In the genomic region with DNA sequence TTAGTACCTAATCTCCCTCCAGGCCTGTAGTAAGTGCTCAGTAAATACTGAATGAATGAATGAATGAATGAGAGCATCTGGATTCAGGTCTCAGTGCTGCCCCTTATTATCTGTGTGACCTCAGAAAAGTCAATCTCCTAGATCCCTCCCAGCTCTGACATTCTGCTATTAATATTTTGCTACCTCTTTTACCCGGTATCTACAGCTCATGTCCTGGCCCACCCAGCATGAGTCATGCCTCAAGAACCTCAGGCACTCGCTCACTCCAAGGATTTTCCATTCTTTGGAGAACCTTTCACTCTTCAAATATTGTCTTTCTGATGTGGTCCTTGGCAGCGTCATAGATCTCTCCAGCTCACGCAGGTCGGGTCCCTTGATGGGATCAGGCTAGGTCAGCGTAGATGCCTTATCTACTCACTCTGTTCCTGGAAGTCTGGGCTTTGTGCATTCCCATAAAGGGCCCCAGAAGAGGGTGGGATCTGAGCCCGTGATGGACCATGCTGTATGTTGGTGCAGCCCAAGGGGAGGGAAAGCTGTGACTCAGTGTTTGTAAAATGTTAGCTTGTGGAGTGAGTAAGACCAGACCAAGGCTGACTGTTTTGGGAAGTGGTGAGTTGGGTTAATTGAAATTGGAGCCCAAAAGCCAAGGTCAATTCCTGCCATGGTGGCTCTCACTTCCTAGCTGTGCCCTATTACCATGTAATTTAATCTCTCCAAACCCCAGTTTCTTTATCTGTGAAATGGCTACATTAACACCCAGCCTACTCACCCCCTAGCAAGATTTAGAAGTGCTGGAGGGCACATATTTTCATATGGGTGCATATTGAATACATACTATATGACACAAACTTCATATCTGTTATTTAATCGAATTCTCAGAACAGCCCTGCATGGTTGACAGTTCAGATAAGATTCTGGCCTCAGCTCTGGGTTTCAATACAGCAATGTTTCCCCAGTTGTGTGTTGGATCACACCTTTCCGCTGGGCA, we compare ENCODE assay signal across 10 cellular contexts.
DNase-seq lines count a peak whose midpoint lies in the region; ATAC-seq and TF ChIP-seq lines count a peak whose summit lies in the region.
"Had no signal": no experiment of that assay in that cellular context is flagged by ENCODE, and none has a peak within 500 bp of the region (broad histone marks: within the 10 kb centered on the region; RNA-seq: fewer than 3 reads in every experiment).

No MANE protein-coding gene starts in this region.

- peak overlapping the region; percentile 2 for H3K27ac ChIP-seq in colonic mucosa
- H3K27ac ChIP-seq in lung (ENCODE audit: low read depth in 1 of 2, low read length in 1 of 2), result peak overlapping the region in 1 of 2 donors; percentile 34
- H3K27ac ChIP-seq: ovary had no signal

- H3K27me3 ChIP-seq in colonic mucosa (no peaks in the 10 kb centered on the region), lung (ENCODE audit: control insufficient read depth, insufficient read depth) (no peaks in the 10 kb centered on the region)
- H3K27me3 ChIP-seq: ovary had no signal

- H3K9me3 ChIP-seq in colonic mucosa (no peaks in the 10 kb centered on the region), lung (ENCODE audit: control insufficient read depth in 2 of 2, insufficient read depth in 1 of 2, low read length in 1 of 2) (no peaks in the 10 kb centered on the region)
- H3K9me3 ChIP-seq: ovary had no signal

- H3K4me3 Mint-ChIP-seq in activated naive CD8-positive, alpha-beta T cell treated with anti-CD3 and anti-CD28 coated beads, Interleukin-2, amount 50 U/mL, for 24 hours, result no peak overlapping the region
- H3K4me3 Mint-ChIP-seq: activated naive CD4-positive, alpha-beta T cell treated with anti-CD3 and anti-CD28 coated beads for 36 hours had no signal

- H3K9me3 Mint-ChIP-seq in activated naive CD8-positive, alpha-beta T cell treated with anti-CD3 and anti-CD28 coated beads, Interleukin-2, amount 50 U/mL, for 24 hours, result no peaks in the 10 kb centered on the region
- H3K9me3 Mint-ChIP-seq: activated naive CD4-positive, alpha-beta T cell treated with anti-CD3 and anti-CD28 coated beads for 36 hours had no signal

- H3K4me3 ChIP-seq in colonic mucosa, result no peak overlapping the region
- no peak overlapping the region for H3K4me3 ChIP-seq in lung
- H3K4me3 ChIP-seq: ovary had no signal

- H3K4me1 Mint-ChIP-seq in activated naive CD8-positive, alpha-beta T cell treated with anti-CD3 and anti-CD28 coated beads, Interleukin-2, amount 50 U/mL, for 24 hours, result no peaks in the 10 kb centered on the region

- no peak overlapping the region for H3K27ac Mint-ChIP-seq in activated naive CD8-positive, alpha-beta T cell treated with anti-CD3 and anti-CD28 coated beads, Interleukin-2, amount 50 U/mL, for 24 hours
- H3K27ac Mint-ChIP-seq: activated naive CD4-positive, alpha-beta T cell treated with anti-CD3 and anti-CD28 coated beads for 36 hours had no signal

- intact Hi-C loops in Right ventricle myocardium inferior (cut with DNase I) (no loop called here), cardiac septum (cut with DNase I) (no loop called here), colonic mucosa (cut with DNase I) (no loop called here)

- peaks cover 18% of the 10 kb centered on the region for H3K27me3 Mint-ChIP-seq in activated naive CD8-positive, alpha-beta T cell treated with anti-CD3 and anti-CD28 coated beads, Interleukin-2, amount 50 U/mL, for 24 hours

- ATAC-seq in Right ventricle myocardium inferior (peak; percentile 75), lung (ENCODE audit: insufficient read depth, low FRiP score) (peak; percentile 93)
- no peak for ATAC-seq in activated naive CD8-positive, alpha-beta T cell treated with anti-CD3 and anti-CD28 coated beads, Interleukin-2, amount 50 U/mL, for 24 hours

- TF ChIP-seq CTCF in colonic mucosa (IDR thresholded peaks at IDR 0.05), result no peak
- no peak for TF ChIP-seq CTCF in lung (IDR thresholded peaks at IDR 0.05; ENCODE audit: control extremely low read depth, extremely low read depth)

- DNase-seq in Right ventricle myocardium inferior (ENCODE audit: missing footprints) (no peak), cardiac septum (ENCODE audit: low spot score) (no peak), colonic mucosa (no peak), lung (ENCODE audit: low spot score) (peak; percentile 76)
- DNase-seq in activated CD4-positive, CD25-positive, alpha-beta regulatory T cell (lab: John Stamatoyannopoulos, UW), result no peak
- no peak for DNase-seq in activated naive CD8-positive, alpha-beta T cell treated with anti-CD3 and anti-CD28 coated beads, Interleukin-2, amount 50 U/mL, for 24 hours
- DNase-seq in activated naive CD4-positive, alpha-beta T cell (lab: John Stamatoyannopoulos, UW), result no peak
- no peak for DNase-seq in central memory CD4-positive, alpha-beta T cell
- DNase-seq: activated naive CD4-positive, alpha-beta T cell treated with anti-CD3 and anti-CD28 coated beads for 36 hours had no signal

- H3K36me3 Mint-ChIP-seq in activated naive CD8-positive, alpha-beta T cell treated with anti-CD3 and anti-CD28 coated beads, Interleukin-2, amount 50 U/mL, for 24 hours (ENCODE audit: low read depth), result no peaks in the 10 kb centered on the region

- WGBS in lung, 2 donors, result 54 to 84% methylated on average over 9 of the region's 9 CpGs

- no peak overlapping the region for H3K9ac ChIP-seq in colonic mucosa (ENCODE audit: low read depth in 2 of 2, low read length in 2 of 2)

- H3K36me3 ChIP-seq in colonic mucosa, result no peaks in the 10 kb centered on the region
- no peaks in the 10 kb centered on the region for H3K36me3 ChIP-seq in lung (ENCODE audit: control insufficient read depth in 2 of 2, insufficient read depth in 2 of 2, low read length in 2 of 2)
- H3K36me3 ChIP-seq: ovary had no signal

- H3K4me1 ChIP-seq in colonic mucosa (no peaks in the 10 kb centered on the region), lung (ENCODE audit: control insufficient read depth in 2 of 2, insufficient read depth in 2 of 2, low read length in 2 of 2) (peaks cover 0 to 6% of the 10 kb centered on the region in 2 donors)
